8 cellular contexts compared by ENCODE assay signal in genomic region chr19:3586124-3586626, GRCh38. TPM values are rescaled to one million over a fixed set of nuclear protein-coding genes. Genes with fewer than 3 reads are reported as not detected.
DNase-seq lines count a peak whose midpoint lies in the region; ATAC-seq and TF ChIP-seq lines count a peak whose summit lies in the region.

No MANE protein-coding gene starts in this region.

- no peak for ATAC-seq in thoracic aorta (ENCODE audit: insufficient number of reproducible peaks, low FRiP score, low read depth)
- no peak for ATAC-seq in GM19351 (IDR thresholded peaks at IDR 0.05; ENCODE audit: unreplicated experiment)
- no peak for ATAC-seq in HG03039 (IDR thresholded peaks at IDR 0.05; ENCODE audit: unreplicated experiment)

- H3K27ac ChIP-seq in 22Rv1 (peak overlapping the region; percentile 50), iPS DF 6.9 (ENCODE audit: low read length) (no peak overlapping the region), thoracic aorta (no peak overlapping the region)

- WGBS in iPS DF 6.9 (ENCODE audit: insufficient coverage, insufficient read length), result no CpG with 5 or more reads among the region's 16 CpGs

- peaks cover 33% of the 10 kb centered on the region for H3K27me3 ChIP-seq in H7 (ENCODE audit: control insufficient read depth, insufficient read depth, low read length)
- peaks cover 4% of the 10 kb centered on the region; the same call in 1 of the 2 replicates for H3K27me3 ChIP-seq in iPS DF 6.9 (ENCODE audit: control insufficient read depth, insufficient read depth, low read length)
- H3K27me3 ChIP-seq in thoracic aorta (replicated peaks; ENCODE audit: insufficient read depth), result no peaks in the 10 kb centered on the region

- H3K4me3 ChIP-seq in H7 (ENCODE audit: insufficient read depth, low read depth, low read length) (peak overlapping the region; percentile 41), iPS DF 6.9 (ENCODE audit: low read length) (peak overlapping the region; percentile 21; the same call in 1 of the 2 replicates), thoracic aorta (peak overlapping the region; percentile 57)

- H3K4me1 ChIP-seq in iPS DF 6.9 (ENCODE audit: control insufficient read depth, insufficient read depth, low read length), result no peaks in the 10 kb centered on the region
- peaks cover 0 to 22% of the 10 kb centered on the region in 2 donors for H3K4me1 ChIP-seq in thoracic aorta (ENCODE audit: control insufficient read depth in 1 of 2, low read depth in 2 of 2)

- TF ChIP-seq CTCF in 22Rv1 (IDR thresholded peaks at IDR 0.05), result peak; percentile 75
- TF ChIP-seq CTCF in thoracic aorta (IDR thresholded peaks at IDR 0.05), result peak; percentile 68

- H3K9me3 ChIP-seq in iPS DF 6.9 (ENCODE audit: control insufficient read depth, insufficient read depth, low read length), result no peaks in the 10 kb centered on the region; the same call in 1 of the 2 replicates
- H3K9me3 ChIP-seq in thoracic aorta, result no peaks in the 10 kb centered on the region

- H3K36me3 ChIP-seq in H7 (replicated peaks; ENCODE audit: control insufficient read depth, insufficient read depth, low read length) (no peaks in the 10 kb centered on the region), iPS DF 6.9 (ENCODE audit: control insufficient read depth, insufficient read depth, low read length) (no peaks in the 10 kb centered on the region; the same call in 1 of the 2 replicates), thoracic aorta (no peaks in the 10 kb centered on the region)

- peak; percentile 96 for DNase-seq in H7
- DNase-seq in activated T-cell treated with anti-CD3 and anti-CD28 coated beads for 4 hours, result peak; percentile 38
- no peak for DNase-seq in iPS DF 6.9 (ENCODE audit: low read depth, low spot score)
- no peak for DNase-seq in thoracic aorta (ENCODE audit: low spot score)
- no peak for DNase-seq in NCI-H524 treated with DMSO at 0.1 percent for 48 hours (lab: John Stamatoyannopoulos, UW)

RNA-seq across cellular contexts. Expression of gene GIPC3, which starts 0.9 kb away (rescaled TPM):
- total RNA-seq in H7 (2014; rRNA removed; shearing (Covaris generic)), result 0.11 and 0.21 TPM in 2 replicates
- 1 to 10 TPM; 1.1 to 1.6 TPM for total RNA-seq in thoracic aorta

RNA-seq across cellular contexts. Expression of gene HMG20B, which starts 13.4 kb away (rescaled TPM):
- total RNA-seq in H7 (2014; rRNA removed; shearing (Covaris generic)), result 109 and 124 TPM in 2 replicates
- total RNA-seq in thoracic aorta, result 100 to 1,000 TPM in 1 of 2 donors, 10 to 100 TPM in 1; 90.8 to 120 TPM

RNA-seq across cellular contexts. Expression of gene TBXA2R, which starts 20.5 kb away (rescaled TPM):
- total RNA-seq in H7 (2014; rRNA removed; shearing (Covaris generic)), result 0.18 and 0.45 TPM in 2 replicates
- total RNA-seq in thoracic aorta, result 10 to 100 TPM; 29.4 to 39.1 TPM

RNA-seq across cellular contexts. Expression of gene MFSD12, which starts 28.8 kb away (rescaled TPM):
- 34.6 and 42.3 TPM in 2 replicates for total RNA-seq in H7 (2014; rRNA removed; shearing (Covaris generic))
- total RNA-seq in thoracic aorta, result 100 to 1,000 TPM in 1 of 2 donors, 10 to 100 TPM in 1; 85.6 to 112 TPM

RNA-seq across cellular contexts. Expression of gene CACTIN, which starts 40.4 kb away (rescaled TPM):
- 44.0 and 46.4 TPM in 2 replicates for total RNA-seq in H7 (2014; rRNA removed; shearing (Covaris generic))
- 10 to 100 TPM; 33.4 to 38.0 TPM for total RNA-seq in thoracic aorta

Comparison
In these comparisons a context has a peak if more than half of its experiments do, and no peak if none do; other contexts are left out.
1. DNase-seq: peak in H7 (single experiment) and activated T-cell treated with anti-CD3 and anti-CD28 coated beads for 4 hours (single experiment); none in iPS DF 6.9 (single experiment), thoracic aorta (single experiment) and NCI-H524 treated with DMSO at 0.1 percent for 48 hours (single experiment).
2. RNA of gene TBXA2R, which starts 20.5 kb away (total RNA-seq): 29.4 to 39.1 TPM in thoracic aorta; 0.18 to 0.45 TPM in H7; every median in the first group is over 10 times any median in the second.
3. Peak in every context shown above with its lines, with median percentiles within 50 percentile points of each other: H3K4me3 ChIP-seq.